ENCODE assay signal across 28 cellular contexts in the genomic region with DNA sequence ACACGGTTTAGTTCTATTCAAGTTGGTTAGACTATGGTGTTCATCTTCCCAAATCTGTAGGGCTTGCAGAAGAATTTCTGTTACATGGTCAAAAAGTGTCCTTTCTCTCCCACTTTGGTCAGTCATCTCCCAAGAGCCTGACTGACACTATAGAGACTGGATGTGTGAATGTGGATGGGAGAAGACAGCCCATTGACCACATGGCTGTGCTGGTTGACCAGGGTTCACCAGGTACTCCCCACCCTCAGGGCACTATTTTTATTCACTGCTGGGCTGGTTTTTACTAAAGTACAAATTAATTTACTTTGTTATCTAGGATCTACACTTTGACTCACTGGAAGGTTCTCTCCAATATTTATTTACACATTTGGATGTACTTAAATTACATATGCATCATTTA. TPM values are rescaled to one million over a fixed set of nuclear protein-coding genes. Genes with fewer than 3 reads are reported as not detected.
"Had no signal": no experiment of that assay in that cellular context is flagged by ENCODE, and none has a peak within 500 bp of the region (broad histone marks: within the 10 kb centered on the region; RNA-seq: fewer than 3 reads in every experiment).

No MANE protein-coding gene starts in this region.

- H3K9ac ChIP-seq: KMS-11 had no signal

- H3K27ac ChIP-seq: brain microvascular endothelial cell, cardiac muscle cell, KMS-11, VCaP had no signal

- DNase-seq: activated CD4-positive, alpha-beta memory T cell treated with anti-CD3 and anti-CD28 coated beads, Interleukin-2, amount 10 ng/mL, durations not matched to agents 7 days and 5 days; activated CD4-positive, alpha-beta T cell treated with anti-CD3 and anti-CD28 coated beads for 36 hours; activated CD4-positive, alpha-beta T cell treated with anti-CD3 and anti-CD28 coated beads, Interleukin-2, amount 50 U/mL, for 1 hour; activated gamma-delta T cell treated with Interleukin-2 at 50 U/mL for 16 hours; activated naive CD4-positive, alpha-beta T cell treated with anti-CD3 and anti-CD28 coated beads, Interleukin-2, amount 10 ng/mL, durations not matched to agents 7 days and 5 days; activated naive CD8-positive, alpha-beta T cell treated with anti-CD3 and anti-CD28 coated beads for 36 hours; activated T-cell treated with anti-CD3 and anti-CD28 coated beads for 4 hours; activated T-cell treated with anti-CD3 and anti-CD28 coated beads, Interleukin-2, amount 50 U/mL, for 72 hours; brain microvascular endothelial cell; NCI-H1092 treated with DMSO at 0.1 percent for 48 hours; NCI-H1417 treated with DMSO at 0.1 percent for 48 hours; NCI-H1694; NCI-H2029 treated with DMSO at 0.1 percent for 48 hours; NCI-H510A treated with DMSO at 0.1 percent for 48 hours; NCI-H748 treated with DMSO at 0.1 percent for 48 hours; NK-92 treated with Interleukin-12 subunit alpha and Interleukin-12 subunit beta, amount 100 ng/mL, for 24 hours; SHP77; T-helper 1 cell had no signal

- H3K9me3 Mint-ChIP-seq: activated CD4-positive, alpha-beta memory T cell treated with anti-CD3 and anti-CD28 coated beads, Interleukin-2, amount 10 ng/mL, durations not matched to agents 7 days and 5 days; activated naive CD4-positive, alpha-beta T cell treated with anti-CD3 and anti-CD28 coated beads, Interleukin-2, amount 10 ng/mL, durations not matched to agents 7 days and 5 days; activated T-cell treated with anti-CD3 and anti-CD28 coated beads, Interleukin-2, amount 50 U/mL, for 72 hours; activated T-helper 2 cell treated with anti-CD3 and anti-CD28 coated beads, Interferon-gamma antibody, Interleukin-2, Interleukin-4, amounts not matched to agents 10 μg/mL and 5 μg/mL and 100 μg/mL, durations not matched to agents 14 hours and 24 hours and 36 hours had no signal

- H3K4me3 ChIP-seq: cardiac muscle cell had no signal

- H3K36me3 ChIP-seq: brain microvascular endothelial cell, cardiac muscle cell had no signal

- H3K27ac Mint-ChIP-seq: activated CD4-positive, alpha-beta memory T cell treated with anti-CD3 and anti-CD28 coated beads, Interleukin-2, amount 10 ng/mL, durations not matched to agents 7 days and 5 days; activated CD4-positive, alpha-beta T cell treated with anti-CD3 and anti-CD28 coated beads for 36 hours; activated naive CD4-positive, alpha-beta T cell treated with anti-CD3 and anti-CD28 coated beads, Interleukin-2, amount 10 ng/mL, durations not matched to agents 7 days and 5 days; activated naive CD8-positive, alpha-beta T cell treated with anti-CD3 and anti-CD28 coated beads for 36 hours; activated T-cell treated with anti-CD3 and anti-CD28 coated beads, Interleukin-2, amount 50 U/mL, for 72 hours; activated T-helper 2 cell treated with anti-CD3 and anti-CD28 coated beads, Interferon-gamma antibody, Interleukin-2, Interleukin-4, amounts not matched to agents 10 μg/mL and 5 μg/mL and 100 μg/mL, durations not matched to agents 14 hours and 24 hours and 36 hours had no signal

- H3K4me2 ChIP-seq: KMS-11 had no signal

- ATAC-seq: activated CD4-positive, alpha-beta T cell treated with anti-CD3 and anti-CD28 coated beads for 36 hours; activated T-cell treated with anti-CD3 and anti-CD28 coated beads, Interleukin-2, amount 50 U/mL, for 72 hours had no signal

- FAIRE-seq: RCC 7860 had no signal

- H3K4me3 Mint-ChIP-seq: activated CD4-positive, alpha-beta memory T cell treated with anti-CD3 and anti-CD28 coated beads, Interleukin-2, amount 10 ng/mL, durations not matched to agents 7 days and 5 days; activated CD4-positive, alpha-beta T cell treated with anti-CD3 and anti-CD28 coated beads for 36 hours; activated naive CD4-positive, alpha-beta T cell treated with anti-CD3 and anti-CD28 coated beads, Interleukin-2, amount 10 ng/mL, durations not matched to agents 7 days and 5 days; activated naive CD8-positive, alpha-beta T cell treated with anti-CD3 and anti-CD28 coated beads for 36 hours; activated T-cell treated with anti-CD3 and anti-CD28 coated beads, Interleukin-2, amount 50 U/mL, for 72 hours had no signal

- H3K36me3 Mint-ChIP-seq: activated naive CD4-positive, alpha-beta T cell treated with anti-CD3 and anti-CD28 coated beads, Interleukin-2, amount 10 ng/mL, durations not matched to agents 7 days and 5 days; activated naive CD8-positive, alpha-beta T cell treated with anti-CD3 and anti-CD28 coated beads for 36 hours had no signal

RNA-seq across cellular contexts. Expression of gene ZNF804B, which starts 2.3 kb away (rescaled TPM):
- total RNA-seq: activated CD4-positive, alpha-beta memory T cell treated with anti-CD3 and anti-CD28 coated beads, Interleukin-2, amount 10 ng/mL, durations not matched to agents 7 days and 5 days; activated CD4-positive, alpha-beta T cell treated with anti-CD3 and anti-CD28 coated beads for 36 hours; activated CD8-positive, alpha-beta memory T cell treated with anti-CD3 and anti-CD28 coated beads for 36 hours; activated naive CD8-positive, alpha-beta T cell treated with anti-CD3 and anti-CD28 coated beads for 36 hours; activated T-cell treated with anti-CD3 and anti-CD28 coated beads, Interleukin-2, amount 50 U/mL, for 72 hours; activated T-helper 2 cell treated with anti-CD3 and anti-CD28 coated beads, Interferon-gamma antibody, Interleukin-2, Interleukin-4, amounts not matched to agents 10 μg/mL and 5 μg/mL and 100 μg/mL, durations not matched to agents 14 hours and 24 hours and 36 hours; MCF 10A; SK-MEL-5; T-helper 2 cell treated with Interferon-gamma antibody and Interleukin-4, amounts not matched to agents 100 ng/mL and 5 ng/mL, for 36 hours had no signal
- polyA plus RNA-seq: adipose tissue, cardiac muscle cell had no signal

RNA-seq across cellular contexts. Expression of gene TEX47, which starts 33.8 kb away (rescaled TPM):
- total RNA-seq: activated CD4-positive, alpha-beta memory T cell treated with anti-CD3 and anti-CD28 coated beads, Interleukin-2, amount 10 ng/mL, durations not matched to agents 7 days and 5 days; activated CD4-positive, alpha-beta T cell treated with anti-CD3 and anti-CD28 coated beads for 36 hours; activated CD8-positive, alpha-beta memory T cell treated with anti-CD3 and anti-CD28 coated beads for 36 hours; activated naive CD8-positive, alpha-beta T cell treated with anti-CD3 and anti-CD28 coated beads for 36 hours; activated T-cell treated with anti-CD3 and anti-CD28 coated beads, Interleukin-2, amount 50 U/mL, for 72 hours; activated T-helper 2 cell treated with anti-CD3 and anti-CD28 coated beads, Interferon-gamma antibody, Interleukin-2, Interleukin-4, amounts not matched to agents 10 μg/mL and 5 μg/mL and 100 μg/mL, durations not matched to agents 14 hours and 24 hours and 36 hours; cardiac muscle cell; MCF 10A; SK-MEL-5; T-helper 2 cell treated with Interferon-gamma antibody and Interleukin-4, amounts not matched to agents 100 ng/mL and 5 ng/mL, for 36 hours had no signal
- polyA plus RNA-seq: adipose tissue, cardiac muscle cell had no signal
